Comparison of ENCODE assay signal across 16 cellular contexts in the genomic region with DNA sequence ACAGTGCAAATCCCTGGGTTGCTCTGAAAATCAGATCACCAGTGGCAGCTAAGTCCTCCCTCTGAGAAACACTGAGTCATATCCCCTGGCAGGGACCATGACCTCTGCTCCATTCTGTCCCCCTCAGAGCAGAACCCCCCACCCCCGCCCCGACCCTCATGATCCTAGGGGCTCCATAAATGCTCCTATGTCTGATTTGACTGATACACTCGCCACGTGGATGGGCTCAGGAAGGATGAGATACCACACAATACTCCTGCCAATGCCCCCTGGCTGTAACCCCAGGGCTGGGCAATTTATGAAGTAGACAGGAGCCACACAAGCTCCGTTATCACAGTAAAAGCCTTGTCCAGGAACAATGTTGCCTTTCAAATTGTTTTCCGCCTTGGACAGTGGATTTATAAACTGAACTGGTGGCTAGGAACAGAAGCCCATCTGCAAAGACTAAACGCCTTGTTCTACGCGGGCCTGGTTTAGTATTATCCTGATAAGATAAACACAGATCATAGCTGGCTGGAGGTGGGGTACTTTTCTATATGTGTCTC.
DNase-seq lines count a peak whose midpoint lies in the region; ATAC-seq, FAIRE-seq and TF ChIP-seq lines count a peak whose summit lies in the region.
"Had no signal": no experiment of that assay in that cellular context is flagged by ENCODE, and none has a peak within 500 bp of the region (broad histone marks: within the 10 kb centered on the region; RNA-seq: fewer than 3 reads in every experiment).

No MANE protein-coding gene starts in this region.

- H3K27ac ChIP-seq in A549 = peak overlapping the region; percentile 22 to 77
- H3K27ac ChIP-seq in Peyer's patch = no peak overlapping the region
- H3K27ac ChIP-seq: neutrophil, spleen had no signal

- no peaks in the 10 kb centered on the region for H3K9me2 ChIP-seq in Loucy (replicated peaks; ENCODE audit: low read depth, low read length)

- no peak overlapping the region for H3K4me3 ChIP-seq in A549
- no peak overlapping the region for H3K4me3 ChIP-seq in Loucy (ENCODE audit: low read length, poor library complexity, severe bottlenecking)
- H3K4me3 ChIP-seq in choroid plexus epithelial cell (ENCODE audit: low read depth, low read length) = no peak overlapping the region
- no peak overlapping the region for H3K4me3 ChIP-seq in Peyer's patch
- H3K4me3 ChIP-seq: K562, spleen had no signal

- TF ChIP-seq CTCF in A549 (IDR thresholded peaks at IDR 0.05) (no peak), Loucy (conservative IDR thresholded peaks at IDR 0.05; ENCODE audit: low read length) (0 out of 2 replicates have a peak, but pooled peaks have one; percentile 14), choroid plexus epithelial cell (conservative IDR thresholded peaks at IDR 0.05; ENCODE audit: low read depth, low read length) (peak; percentile 14), Peyer's patch (IDR thresholded peaks at IDR 0.05) (peak in 1 of 6 experiments; percentile 3)

- TF ChIP-seq EP300 in A549 (IDR thresholded peaks at IDR 0.05) = no peak

- H3K9me3 ChIP-seq in A549 (no peaks in the 10 kb centered on the region), Loucy (ENCODE audit: insufficient read depth, low read depth, low read length) (no peaks in the 10 kb centered on the region), Peyer's patch (no peaks in the 10 kb centered on the region)
- H3K9me3 ChIP-seq: neutrophil, spleen had no signal

- no peak for FAIRE-seq in A549 (lab: Jason Lieb, UNC)
- FAIRE-seq: frontal cortex, K562 had no signal

- H3K36me3 ChIP-seq in Loucy (ENCODE audit: insufficient read depth, low read length) (no peaks in the 10 kb centered on the region), Peyer's patch (no peaks in the 10 kb centered on the region)

- H3K4me1 ChIP-seq in A549 = peaks cover 47% of the 10 kb centered on the region
- H3K4me1 ChIP-seq in Loucy (ENCODE audit: insufficient read depth, low read length, poor library complexity, severe bottlenecking) = peaks cover 9% of the 10 kb centered on the region
- no peaks in the 10 kb centered on the region for H3K4me1 ChIP-seq in Peyer's patch
- H3K4me1 ChIP-seq: spleen had no signal

- WGBS in A549 (ENCODE audit: missing lambda C conversion rate) = 76% methylated on average over 6 of the region's 9 CpGs

- H4K20me1 ChIP-seq in Loucy (ENCODE audit: insufficient read depth, low read length, poor library complexity, severe bottlenecking) = no peaks in the 10 kb centered on the region

- DNase-seq in A549 (ENCODE audit: low read depth in 1 of 2, low spot score in 1 of 2) (no peak), choroid plexus epithelial cell (ENCODE audit: low read depth) (no peak), nucleus accumbens (lab: John Stamatoyannopoulos, UW) (peak in 39 of 56 donors; percentile 4 to 71 (median 40)), Peyer's patch (no peak), RKO (ENCODE audit: low spot score) (no peak)
- DNase-seq: activated naive CD8-positive, alpha-beta T cell treated with anti-CD3 and anti-CD28 coated beads, Interleukin-2, amount 50 U/mL, for 24 hours; activated T-cell treated with anti-CD3 and anti-CD28 coated beads, Interleukin-2, amount 50 U/mL, for 24 hours; spleen; stimulated activated naive B cell treated with anti-CD40 and anti-IgM and Interleukin-4, amounts not matched to agents 10 μg/mL and 1 μg/mL and 100 μg/mL, for 72 hours; SW 1271 had no signal

- H3F3A ChIP-seq in Loucy (ENCODE audit: low read depth) = no peaks in the 10 kb centered on the region

- no peak overlapping the region for H2AFZ ChIP-seq in Loucy (ENCODE audit: low read length)

- peak overlapping the region; percentile 9; the same call in 2 of the 3 replicates for H3K4me2 ChIP-seq in A549
- H3K4me2 ChIP-seq in Loucy (ENCODE audit: low read depth, low read length, poor library complexity, severe bottlenecking) = peak overlapping the region; percentile 15

- TF ChIP-seq POLR2A in A549 (IDR thresholded peaks at IDR 0.05; ENCODE audit: low read length) = no peak
- TF ChIP-seq POLR2A in GM18505 (IDR thresholded peaks at IDR 0.05; ENCODE audit: borderline replicate concordance, extremely low read depth, insufficient read depth, insufficient read length) = no peak
- no peak for TF ChIP-seq POLR2A in Peyer's patch (IDR thresholded peaks at IDR 0.05)

- ATAC-seq in A549 (0 out of 6 replicates have a peak, but pooled peaks of 1 of the 2 experiments have one; percentile 14), GM18505 (IDR thresholded peaks at IDR 0.05; ENCODE audit: unreplicated experiment) (no peak), GM18907 (IDR thresholded peaks at IDR 0.05; ENCODE audit: unreplicated experiment) (no peak)
- ATAC-seq: activated naive CD8-positive, alpha-beta T cell treated with anti-CD3 and anti-CD28 coated beads, Interleukin-2, amount 50 U/mL, for 24 hours; K562; stimulated activated naive B cell treated with anti-CD40 and anti-IgM and Interleukin-4, amounts not matched to agents 10 μg/mL and 1 μg/mL and 100 μg/mL, for 72 hours had no signal

- CTCF ChIA-PET in A549 (lab: Yijun Ruan, JAX) = interaction anchor here (1.0 to 22.2 kb wide), 7 partner anchors 11 to 158 kb away, joined by 3 to 240 read pairs (median 5); no protein-coding TSS in a partner anchor

- H3K79me2 ChIP-seq in Loucy (ENCODE audit: insufficient read depth, low read length) = no peaks in the 10 kb centered on the region

- no peak overlapping the region for H3K9ac ChIP-seq in Loucy (ENCODE audit: low read depth, low read length, poor library complexity, severe bottlenecking)

- TF ChIP-seq RAD21 in A549 (conservative IDR thresholded peaks at IDR 0.05 in 1 of 2, IDR thresholded peaks at IDR 0.05 in 1 of 2) = no peak

- POLR2A ChIA-PET in A549 (lab: Yijun Ruan, JAX) = interaction anchor here (0.6 to 1.4 kb wide), 5 partner anchors 9 to 106 kb away, joined by 3 to 15 read pairs (median 3); no protein-coding TSS in a partner anchor

- H3K27me3 ChIP-seq in Loucy (ENCODE audit: insufficient read depth, low read length, poor library complexity, severe bottlenecking) (no peaks in the 10 kb centered on the region), Peyer's patch (no peaks in the 10 kb centered on the region)
- H3K27me3 ChIP-seq: neutrophil, spleen had no signal

TF ChIP-seq in A549, 52 proteins besides CTCF, POLR2A, EP300 and RAD21:
- TF ChIP-seq HEYL (CRISPR knock-in tag; IDR thresholded peaks at IDR 0.05) (no peak), EHMT2 (IDR thresholded peaks at IDR 0.05; ENCODE audit: low read depth) (no peak), RARB (CRISPR knock-in tag; IDR thresholded peaks at IDR 0.05) (no peak), RCOR1 (IDR thresholded peaks at IDR 0.05; ENCODE audit: low read depth, low read length) (no peak), CHD4 (IDR thresholded peaks at IDR 0.05; ENCODE audit: borderline replicate concordance) (no peak), KDM1A (IDR thresholded peaks at IDR 0.05; ENCODE audit: low read depth) (no peak), TP53 (CRISPR knock-in tag; IDR thresholded peaks at IDR 0.05) (no peak), HOXB13 (CRISPR knock-in tag; IDR thresholded peaks at IDR 0.05; ENCODE audit: low read depth) (no peak), MAFK (IDR thresholded peaks at IDR 0.05; ENCODE audit: partially characterized antibody) (no peak)
- TF ChIP-seq, protein P1, sequence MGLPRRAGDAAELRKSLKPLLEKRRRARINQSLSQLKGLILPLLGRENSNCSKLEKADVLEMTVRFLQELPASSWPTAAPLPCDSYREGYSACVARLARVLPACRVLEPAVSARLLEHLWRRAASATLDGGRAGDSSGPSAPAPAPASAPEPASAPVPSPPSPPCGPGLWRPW (IDR thresholded peaks at IDR 0.05) = no peak
- TF ChIP-seq, protein P2, sequence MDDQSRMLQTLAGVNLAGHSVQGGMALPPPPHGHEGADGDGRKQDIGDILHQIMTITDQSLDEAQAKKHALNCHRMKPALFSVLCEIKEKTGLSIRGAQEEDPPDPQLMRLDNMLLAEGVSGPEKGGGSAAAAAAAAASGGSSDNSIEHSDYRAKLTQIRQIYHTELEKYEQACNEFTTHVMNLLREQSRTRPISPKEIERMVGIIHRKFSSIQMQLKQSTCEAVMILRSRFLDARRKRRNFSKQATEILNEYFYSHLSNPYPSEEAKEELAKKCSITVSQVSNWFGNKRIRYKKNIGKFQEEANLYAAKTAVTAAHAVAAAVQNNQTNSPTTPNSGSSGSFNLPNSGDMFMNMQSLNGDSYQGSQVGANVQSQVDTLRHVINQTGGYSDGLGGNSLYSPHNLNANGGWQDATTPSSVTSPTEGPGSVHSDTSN (IDR thresholded peaks at IDR 0.05) = no peak
- TF ChIP-seq, protein P3, sequence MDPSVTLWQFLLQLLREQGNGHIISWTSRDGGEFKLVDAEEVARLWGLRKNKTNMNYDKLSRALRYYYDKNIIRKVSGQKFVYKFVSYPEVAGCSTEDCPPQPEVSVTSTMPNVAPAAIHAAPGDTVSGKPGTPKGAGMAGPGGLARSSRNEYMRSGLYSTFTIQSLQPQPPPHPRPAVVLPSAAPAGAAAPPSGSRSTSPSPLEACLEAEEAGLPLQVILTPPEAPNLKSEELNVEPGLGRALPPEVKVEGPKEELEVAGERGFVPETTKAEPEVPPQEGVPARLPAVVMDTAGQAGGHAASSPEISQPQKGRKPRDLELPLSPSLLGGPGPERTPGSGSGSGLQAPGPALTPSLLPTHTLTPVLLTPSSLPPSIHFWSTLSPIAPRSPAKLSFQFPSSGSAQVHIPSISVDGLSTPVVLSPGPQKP (IDR thresholded peaks at IDR 0.05; ENCODE audit: low read depth, low read length) = no peak
TF ChIP-seq in A549: peak in this region for 0.

Comparison
In these comparisons a context has a peak if more than half of its experiments do, and no peak if none do; other contexts are left out.
1. DNase-seq: peak in nucleus accumbens (39 of 56); none in A549 (0 of 2), choroid plexus epithelial cell (single experiment), Peyer's patch (0 of 3) and RKO (single experiment).
2. H3K27ac ChIP-seq: peak in A549 (2 of 2); none in Peyer's patch (0 of 4).